8 cellular contexts compared by ENCODE assay signal in the genomic region with DNA sequence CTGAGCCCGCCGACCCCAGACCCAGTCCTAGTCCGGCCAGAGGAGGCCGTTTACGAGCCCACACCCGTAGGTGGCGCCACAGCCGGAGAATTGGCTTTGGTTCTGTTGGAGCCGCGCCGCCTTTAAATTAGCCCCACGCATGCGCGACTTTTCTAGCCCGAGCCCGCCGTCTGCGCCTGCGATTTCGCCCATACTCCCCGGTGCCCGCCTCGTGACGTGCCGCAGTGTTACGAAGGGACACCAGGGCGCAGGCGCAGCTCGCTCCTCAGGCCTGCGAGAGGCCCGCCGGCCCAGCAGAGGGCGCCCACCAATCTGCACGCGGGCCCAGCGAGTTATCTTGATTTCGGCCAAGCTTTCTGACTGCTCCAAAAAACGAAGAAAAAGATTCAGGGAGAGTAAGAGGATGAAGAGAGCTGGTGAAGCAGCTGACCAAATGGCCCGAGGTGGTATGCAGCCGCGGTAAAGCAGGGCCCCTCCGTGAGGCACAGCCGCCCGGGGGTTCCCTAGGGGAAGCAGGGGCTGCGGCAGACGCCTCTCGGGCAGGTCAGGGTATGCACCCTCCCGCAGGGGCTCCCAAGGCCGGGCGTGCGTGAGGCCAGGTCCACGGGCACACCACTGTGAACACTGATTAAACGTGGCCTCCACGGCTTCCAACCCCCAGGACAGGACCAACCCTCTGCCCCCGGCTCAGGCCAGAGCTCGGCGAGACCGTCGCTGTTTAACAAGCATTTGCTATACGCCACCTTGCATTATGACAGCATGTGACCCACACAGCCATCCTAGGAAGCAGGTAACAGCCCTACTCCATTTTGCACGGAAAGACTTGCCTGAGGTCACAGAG. TPM values are rescaled to one million over a fixed set of nuclear protein-coding genes. Genes with fewer than 3 reads are reported as not detected.
DNase-seq lines count a peak whose midpoint lies in the region; ATAC-seq and TF ChIP-seq lines count a peak whose summit lies in the region.

No MANE protein-coding gene starts in this region.

- no peaks in the 10 kb centered on the region for H3K9me3 Mint-ChIP-seq in activated CD4-positive, alpha-beta memory T cell treated with anti-CD3 and anti-CD28 coated beads, Interleukin-2, amount 10 ng/mL, durations not matched to agents 7 days and 5 days

- no peaks in the 10 kb centered on the region for H3K9me3 ChIP-seq in lung (ENCODE audit: control insufficient read depth in 2 of 2, insufficient read depth in 1 of 2, low read length in 1 of 2)

- no peaks in the 10 kb centered on the region for H3K27me3 Mint-ChIP-seq in activated CD4-positive, alpha-beta memory T cell treated with anti-CD3 and anti-CD28 coated beads, Interleukin-2, amount 10 ng/mL, durations not matched to agents 7 days and 5 days

- H3K27ac Mint-ChIP-seq in activated CD4-positive, alpha-beta memory T cell treated with anti-CD3 and anti-CD28 coated beads, Interleukin-2, amount 10 ng/mL, durations not matched to agents 7 days and 5 days, result peak overlapping the region; percentile 88

- H3K27ac ChIP-seq in C4-2B (peak overlapping the region; percentile 79), lung (ENCODE audit: low read depth in 1 of 2, low read length in 1 of 2) (peak overlapping the region; percentile 76 to 89)

- POLR2A ChIA-PET in activated CD4-positive, alpha-beta memory T cell treated with anti-CD3 and anti-CD28 coated beads, Interleukin-2, amount 10 ng/mL, durations not matched to agents 7 days and 5 days (lab: Charles Lee), result interaction anchor here (0.8 to 1.7 kb wide), 11 partner anchors 22 to 698 kb away, joined by 3 to 19 read pairs (median 5); a partner anchor contains a TSS

- peaks cover 51% of the 10 kb centered on the region for H3K4me1 Mint-ChIP-seq in activated CD4-positive, alpha-beta memory T cell treated with anti-CD3 and anti-CD28 coated beads, Interleukin-2, amount 10 ng/mL, durations not matched to agents 7 days and 5 days

- H3K4me3 Mint-ChIP-seq in activated CD4-positive, alpha-beta memory T cell treated with anti-CD3 and anti-CD28 coated beads, Interleukin-2, amount 10 ng/mL, durations not matched to agents 7 days and 5 days, result peak overlapping the region; percentile 94

- 0 to 1% methylated on average over 60 to 61 of the region's 61 CpGs for WGBS in lung, 2 donors

- peak; percentile 100 for TF ChIP-seq CTCF in C4-2B (conservative IDR thresholded peaks at IDR 0.05)
- peak; percentile 58 for TF ChIP-seq CTCF in lung (IDR thresholded peaks at IDR 0.05; ENCODE audit: control extremely low read depth, extremely low read depth)

- H3K4me1 ChIP-seq in lung (ENCODE audit: control insufficient read depth in 2 of 2, insufficient read depth in 2 of 2, low read length in 2 of 2), result peaks cover 6 to 12% of the 10 kb centered on the region in 2 donors

- CTCF ChIA-PET in activated CD4-positive, alpha-beta memory T cell treated with anti-CD3 and anti-CD28 coated beads, Interleukin-2, amount 10 ng/mL, durations not matched to agents 7 days and 5 days (lab: Charles Lee), result interaction anchor here (0.5 to 2.1 kb wide), 46 partner anchors 8 to 632 kb away, joined by 3 to 24 read pairs (median 4); a partner anchor contains a TSS

- peaks cover 50% of the 10 kb centered on the region for H3K36me3 Mint-ChIP-seq in activated CD4-positive, alpha-beta memory T cell treated with anti-CD3 and anti-CD28 coated beads, Interleukin-2, amount 10 ng/mL, durations not matched to agents 7 days and 5 days (ENCODE audit: low read depth)

- peak overlapping the region; percentile 69 for H3K4me3 ChIP-seq in lung

- DNase-seq in NCI-H748 treated with DMSO at 0.1 percent for 48 hours (lab: John Stamatoyannopoulos, UW), result peak; percentile 84
- DNase-seq in activated CD4-positive, alpha-beta memory T cell treated with anti-CD3 and anti-CD28 coated beads, Interleukin-2, amount 10 ng/mL, durations not matched to agents 7 days and 5 days, result peak; percentile 99
- peak; percentile 99 for DNase-seq in effector CD4-positive, alpha-beta T cell
- DNase-seq in lung (ENCODE audit: low spot score), result peak; percentile 98
- peak; percentile 97 to 99 (median 98) for DNase-seq in stimulated activated CD4-positive, alpha-beta T cell treated with anti-CD3 and anti-CD28 coated beads, TNF-alpha, amount 100 ng/mL, for 4 hours (ENCODE audit: low read depth in 3 of 3)

- H3K36me3 ChIP-seq in lung (ENCODE audit: control insufficient read depth in 2 of 2, insufficient read depth in 2 of 2, low read length in 2 of 2), result peaks cover 12 to 23% of the 10 kb centered on the region in 2 donors

- peak; percentile 89 for ATAC-seq in GM19372 (IDR thresholded peaks at IDR 0.05; ENCODE audit: low read depth, unreplicated experiment)
- peak; percentile 80 for ATAC-seq in HG03558 (IDR thresholded peaks at IDR 0.05; ENCODE audit: extremely low read depth, unreplicated experiment)
- ATAC-seq in lung (ENCODE audit: insufficient read depth, low FRiP score), result peak; percentile 94

- H3K27me3 ChIP-seq in lung (ENCODE audit: control insufficient read depth, insufficient read depth), result no peaks in the 10 kb centered on the region

RNA-seq across cellular contexts. Expression of a gene that starts 32.8 kb away (rescaled TPM):
- total RNA-seq in activated CD4-positive, alpha-beta memory T cell treated with anti-CD3 and anti-CD28 coated beads, Interleukin-2, amount 10 ng/mL, durations not matched to agents 7 days and 5 days, result 100 to 1,000 TPM; 190 to 192 TPM
- total RNA-seq in lung, result 100 to 1,000 TPM; 158 to 288 TPM
- polyA plus RNA-seq in lung, result 100 to 1,000 TPM; 146 to 318 TPM

Comparison
In these comparisons a context has a peak if more than half of its experiments do, and no peak if none do; other contexts are left out.
1. Peak in every context shown above with its lines: DNase-seq, ATAC-seq, H3K4me3 ChIP-seq and H3K27ac ChIP-seq.